ENCODE assay signal across 16 cellular contexts in genomic region chr5:35826561-35826960, GRCh38. TPM values are rescaled to one million over a fixed set of nuclear protein-coding genes. Genes with fewer than 3 reads are reported as not detected.
DNase-seq lines count a peak whose midpoint lies in the region; ATAC-seq lines count a peak whose summit lies in the region.
"Had no signal": no experiment of that assay in that cellular context is flagged by ENCODE, and none has a peak within 500 bp of the region (broad histone marks: within the 10 kb centered on the region; RNA-seq: fewer than 3 reads in every experiment).

No MANE protein-coding gene starts in this region.

- peak overlapping the region; percentile 63 for H3K27ac ChIP-seq in effector memory CD4-positive, alpha-beta T cell (ENCODE audit: insufficient read depth, low read length, poor library complexity, severe bottlenecking)

- H3K9me3 ChIP-seq in effector memory CD4-positive, alpha-beta T cell (ENCODE audit: control insufficient read depth, low read length) = no peaks in the 10 kb centered on the region

- H3K9me3 Mint-ChIP-seq in activated T-cell treated with anti-CD3 and anti-CD28 coated beads, Interleukin-2, amount 50 U/mL, for 72 hours = no peaks in the 10 kb centered on the region

- peak overlapping the region; percentile 56 to 86 for H3K4me3 Mint-ChIP-seq in activated T-cell treated with anti-CD3 and anti-CD28 coated beads, Interleukin-2, amount 50 U/mL, for 72 hours

- peaks cover 73% of the 10 kb centered on the region for H3K4me1 ChIP-seq in effector memory CD4-positive, alpha-beta T cell (ENCODE audit: control insufficient read depth, insufficient read depth, low read length, poor library complexity, severe bottlenecking)

- peak; percentile 43 to 53 for ATAC-seq in activated T-cell treated with anti-CD3 and anti-CD28 coated beads, Interleukin-2, amount 50 U/mL, for 72 hours (replicated peaks in 1 of 2)
- ATAC-seq: esophagus mucosa, left ventricle myocardium superior had no signal

- H3K27me3 ChIP-seq in effector memory CD4-positive, alpha-beta T cell (replicated peaks; ENCODE audit: control insufficient read depth, insufficient read depth, low read length, poor library complexity, severe bottlenecking) = no peaks in the 10 kb centered on the region

- H3K36me3 ChIP-seq in effector memory CD4-positive, alpha-beta T cell (ENCODE audit: control insufficient read depth, insufficient read depth, low read length) = no peaks in the 10 kb centered on the region

- H3K27me3 Mint-ChIP-seq in activated T-cell treated with anti-CD3 and anti-CD28 coated beads, Interleukin-2, amount 50 U/mL, for 72 hours (ENCODE audit: low read depth) = no peaks in the 10 kb centered on the region

- peak overlapping the region; percentile 61 for H3K27ac Mint-ChIP-seq in activated T-cell treated with anti-CD3 and anti-CD28 coated beads, Interleukin-2, amount 50 U/mL, for 72 hours

- DNase-seq in stimulated activated CD4-positive, alpha-beta T cell treated with anti-CD3 and anti-CD28 coated beads, Interleukin-2, amount 100 ng/mL, for 24 hours = peak; percentile 42 to 52
- DNase-seq in stimulated activated CD4-positive, alpha-beta T cell treated with anti-CD3 and anti-CD28 coated beads, Interleukin-4, amount 100 ng/mL, for 4 hours = no peak
- no peak for DNase-seq in activated T-cell treated with anti-CD3 and anti-CD28 coated beads, Interleukin-2, amount 50 U/mL, for 72 hours
- DNase-seq in effector memory CD4-positive, alpha-beta T cell = no peak
- DNase-seq in ureter (ENCODE audit: low spot score) (no peak), NCI-H345 treated with DMSO at 0.1 percent for 48 hours (lab: John Stamatoyannopoulos, UW; ENCODE audit: unreplicated experiment) (no peak), NCI-H1930 (lab: John Stamatoyannopoulos, UW) (no peak)
- DNase-seq: cerebellar nuclear complex; effector CD4-positive, alpha-beta T cell; GDM1; hippocampal formation; left ventricle myocardium superior; NCI-H1436 treated with DMSO at 0.1 percent for 48 hours; NCI-H69; occipital lobe had no signal

- H3K36me3 Mint-ChIP-seq in activated T-cell treated with anti-CD3 and anti-CD28 coated beads, Interleukin-2, amount 50 U/mL, for 72 hours (ENCODE audit: insufficient read depth in 2 of 2) = peaks cover 2% of the 10 kb centered on the region in 2 donors

- peaks cover 98% of the 10 kb centered on the region for H3K4me1 Mint-ChIP-seq in activated T-cell treated with anti-CD3 and anti-CD28 coated beads, Interleukin-2, amount 50 U/mL, for 72 hours (ENCODE audit: low read depth)

- no peak overlapping the region for H3K4me3 ChIP-seq in effector memory CD4-positive, alpha-beta T cell (ENCODE audit: insufficient read depth, low read depth, low read length, poor library complexity, severe bottlenecking)

RNA-seq across cellular contexts. Expression of gene IL7R, which starts 30.1 kb away (rescaled TPM):
- total RNA-seq in activated T-cell treated with anti-CD3 and anti-CD28 coated beads, Interleukin-2, amount 50 U/mL, for 72 hours = 100 to 1,000 TPM; 102 to 143 TPM
- total RNA-seq in ureter = 34.9 TPM

Comparison
In these comparisons a context has a peak if more than half of its experiments do, and no peak if none do; other contexts are left out.
1. DNase-seq: peak in stimulated activated CD4-positive, alpha-beta T cell treated with anti-CD3 and anti-CD28 coated beads, Interleukin-2, amount 100 ng/mL, for 24 hours (2 of 2); none in stimulated activated CD4-positive, alpha-beta T cell treated with anti-CD3 and anti-CD28 coated beads, Interleukin-4, amount 100 ng/mL, for 4 hours (0 of 2), activated T-cell treated with anti-CD3 and anti-CD28 coated beads, Interleukin-2, amount 50 U/mL, for 72 hours (0 of 2), effector memory CD4-positive, alpha-beta T cell (0 of 3), ureter (single experiment), NCI-H345 treated with DMSO at 0.1 percent for 48 hours (single experiment) and NCI-H1930 (0 of 2).